ENCODE assay signal across 5 cellular contexts in genomic region chr14:90705052-90705392, GRCh38.
"Had no signal": no experiment of that assay in that cellular context is flagged by ENCODE, and none has a peak within 500 bp of the region (broad histone marks: within the 10 kb centered on the region; RNA-seq: fewer than 3 reads in every experiment).

No MANE protein-coding gene starts in this region.

- H3K36me3 Mint-ChIP-seq: IgD-negative memory B cell had no signal

- ATAC-seq: K562 had no signal

- H3K27ac ChIP-seq: HL-60 had no signal

- H3K4me3 Mint-ChIP-seq: IgD-negative memory B cell had no signal

- H3K4me3 ChIP-seq: K562 had no signal

- FAIRE-seq: HTR-8/SVneo, K562 had no signal

- H3K27ac Mint-ChIP-seq: IgD-negative memory B cell had no signal

- DNase-seq: KBM-7 had no signal

- H3K4me1 Mint-ChIP-seq: IgD-negative memory B cell had no signal
